ENCODE assay signal across 7 cellular contexts in the genomic region with DNA sequence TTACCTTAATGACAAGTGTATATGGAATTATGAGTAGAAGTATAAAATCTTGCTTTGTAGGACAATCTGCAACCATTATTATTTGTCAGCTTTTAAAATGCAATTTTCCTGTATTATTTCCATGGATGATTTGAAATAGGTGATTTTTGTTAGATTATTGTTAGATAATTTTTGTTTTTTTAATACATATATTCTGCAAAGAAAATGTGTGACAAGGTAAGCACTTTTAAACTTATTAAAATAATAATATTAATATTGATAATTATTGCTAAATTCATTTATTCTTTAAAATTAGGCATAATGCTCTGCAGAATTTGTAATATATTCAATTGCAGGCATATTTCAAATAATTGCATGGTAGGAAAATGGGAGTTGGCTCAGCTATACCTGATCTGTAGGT.
"Had no signal": no experiment of that assay in that cellular context is flagged by ENCODE, and none has a peak within 500 bp of the region (broad histone marks: within the 10 kb centered on the region; RNA-seq: fewer than 3 reads in every experiment).

No MANE protein-coding gene starts in this region.

- H3K9me3 Mint-ChIP-seq: IgD-negative memory B cell had no signal

- H3K36me3 Mint-ChIP-seq: IgD-negative memory B cell had no signal

- H3K27me3 Mint-ChIP-seq: IgD-negative memory B cell had no signal

- H3K4me1 Mint-ChIP-seq: IgD-negative memory B cell had no signal

- DNase-seq: IMR-90, KBM-7, KG1 had no signal

- H3K27ac Mint-ChIP-seq: IgD-negative memory B cell had no signal

- FAIRE-seq: HepG2, HTR-8/SVneo, K562 had no signal

- ATAC-seq: HepG2, K562 had no signal
